11 cellular contexts compared by ENCODE assay signal in the genomic region with DNA sequence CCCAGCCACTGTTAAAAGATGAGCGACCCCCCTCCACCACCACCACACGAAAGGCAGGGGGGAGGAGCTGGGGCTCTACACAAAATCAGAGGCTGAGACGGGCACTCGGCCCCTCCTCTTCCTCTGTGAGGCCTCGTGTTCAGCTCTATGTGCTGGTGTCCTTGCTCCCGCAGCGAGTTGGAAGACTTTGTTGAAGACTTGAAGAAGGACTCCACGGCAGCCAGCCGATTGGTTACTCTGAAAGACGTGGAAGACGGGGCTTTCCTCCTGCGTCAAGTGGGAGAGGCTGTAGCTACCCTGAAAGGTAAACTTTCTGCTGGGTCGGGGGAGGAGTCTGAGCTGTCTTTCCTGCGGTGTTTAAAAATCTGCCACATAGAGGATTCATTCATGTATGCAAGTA.
DNase-seq lines count a peak whose midpoint lies in the region; ATAC-seq and TF ChIP-seq lines count a peak whose summit lies in the region.
"Had no signal": no experiment of that assay in that cellular context is flagged by ENCODE, and none has a peak within 500 bp of the region (broad histone marks: within the 10 kb centered on the region; RNA-seq: fewer than 3 reads in every experiment).

No MANE protein-coding gene starts in this region.

- peaks cover 4% of the 10 kb centered on the region for H3K27me3 Mint-ChIP-seq in activated T-cell treated with anti-CD3 and anti-CD28 coated beads, Interleukin-2, amount 50 U/mL, for 4 hours (ENCODE audit: low read depth)
- peaks cover 10% of the 10 kb centered on the region for H3K27me3 Mint-ChIP-seq in nephron progenitor cell (ENCODE audit: low read depth, poor library complexity)

- peaks cover 12% of the 10 kb centered on the region for H3K4me1 Mint-ChIP-seq in activated T-cell treated with anti-CD3 and anti-CD28 coated beads, Interleukin-2, amount 50 U/mL, for 4 hours (ENCODE audit: low read depth)
- H3K4me1 Mint-ChIP-seq in nephron progenitor cell, result peaks cover 21% of the 10 kb centered on the region

- no peaks in the 10 kb centered on the region for H3K79me2 ChIP-seq in Loucy (ENCODE audit: insufficient read depth, low read length)

- no peaks in the 10 kb centered on the region for H3K4me1 ChIP-seq in Loucy (ENCODE audit: insufficient read depth, low read length, poor library complexity, severe bottlenecking)

- no peaks in the 10 kb centered on the region for H4K20me1 ChIP-seq in Loucy (ENCODE audit: insufficient read depth, low read length, poor library complexity, severe bottlenecking)

- H3K9ac ChIP-seq in Loucy (ENCODE audit: low read depth, low read length, poor library complexity, severe bottlenecking), result no peak overlapping the region

- peak overlapping the region; percentile 67 for H3K4me3 Mint-ChIP-seq in activated T-cell treated with anti-CD3 and anti-CD28 coated beads, Interleukin-2, amount 50 U/mL, for 4 hours
- H3K4me3 Mint-ChIP-seq in nephron progenitor cell, result no peak overlapping the region

- H3K9me3 Mint-ChIP-seq in activated T-cell treated with anti-CD3 and anti-CD28 coated beads, Interleukin-2, amount 50 U/mL, for 4 hours, result no peaks in the 10 kb centered on the region
- peaks cover 3% of the 10 kb centered on the region for H3K9me3 Mint-ChIP-seq in nephron progenitor cell

- no peaks in the 10 kb centered on the region for H3K9me3 ChIP-seq in Loucy (ENCODE audit: insufficient read depth, low read depth, low read length)
- H3K9me3 ChIP-seq: body of pancreas had no signal

- H3K36me3 ChIP-seq in Loucy (ENCODE audit: insufficient read depth, low read length), result no peaks in the 10 kb centered on the region; the same call in 1 of the 2 replicates

- CTCF ChIA-PET in GM10248 (lab: Yijun Ruan, JAX), result interaction anchor here (0.9 to 4.6 kb wide), 16 partner anchors 8 to 1227 kb away, joined by 3 to 95 read pairs (median 4); no protein-coding TSS in a partner anchor

- peak overlapping the region; percentile 84 for H3K27ac Mint-ChIP-seq in nephron progenitor cell

- H3K27me3 ChIP-seq in Loucy (ENCODE audit: insufficient read depth, low read length, poor library complexity, severe bottlenecking), result no peaks in the 10 kb centered on the region
- H3K27me3 ChIP-seq: body of pancreas had no signal

- peak overlapping the region; percentile 33 for H3K4me3 ChIP-seq in Loucy (ENCODE audit: low read length, poor library complexity, severe bottlenecking)
- H3K4me3 ChIP-seq: body of pancreas had no signal

- no peaks in the 10 kb centered on the region for H3K9me2 ChIP-seq in Loucy (replicated peaks; ENCODE audit: low read depth, low read length)

- H2AFZ ChIP-seq in Loucy (ENCODE audit: low read length), result peak overlapping the region; percentile 65

- TF ChIP-seq CTCF in GM10248 (IDR thresholded peaks at IDR 0.05; ENCODE audit: control extremely low read depth, extremely low read depth, low read depth, missing control alignments) (no peak), Loucy (conservative IDR thresholded peaks at IDR 0.05; ENCODE audit: low read length) (no peak), nephron progenitor cell (IDR thresholded peaks at IDR 0.05) (no peak)

- H3K4me2 ChIP-seq in Loucy (ENCODE audit: low read depth, low read length, poor library complexity, severe bottlenecking), result peak overlapping the region; percentile 34

- H3F3A ChIP-seq in Loucy (ENCODE audit: low read depth), result no peaks in the 10 kb centered on the region

- ATAC-seq in activated T-cell treated with anti-CD3 and anti-CD28 coated beads, Interleukin-2, amount 50 U/mL, for 4 hours, result peak; percentile 69 to 72
- no peak for ATAC-seq in HG02678 (IDR thresholded peaks at IDR 0.05; ENCODE audit: unreplicated experiment)
- ATAC-seq: body of pancreas had no signal

- H3K36me3 Mint-ChIP-seq in activated T-cell treated with anti-CD3 and anti-CD28 coated beads, Interleukin-2, amount 50 U/mL, for 4 hours (ENCODE audit: insufficient read depth), result no peaks in the 10 kb centered on the region
- peaks cover 36% of the 10 kb centered on the region for H3K36me3 Mint-ChIP-seq in nephron progenitor cell (ENCODE audit: low read depth)

- DNase-seq in GM10248 (ENCODE audit: extremely low spot score) (peak; percentile 47), nephron progenitor cell (no peak), germinal center (ENCODE audit: low spot score) (no peak), NCI-H2081 treated with DMSO at 0.1 percent for 48 hours (lab: John Stamatoyannopoulos, UW) (no peak), amniotic stem cell (lab: John Stamatoyannopoulos, UW) (no peak)
- peak; percentile 11 for DNase-seq in activated T-cell treated with anti-CD3 and anti-CD28 coated beads, Interleukin-2, amount 50 U/mL, for 4 hours
- DNase-seq: body of pancreas, COR-L47, NCI-H446 treated with DMSO at 0.1 percent for 48 hours had no signal

- POLR2A ChIA-PET in GM10248 (lab: Yijun Ruan, JAX), result no interaction called here

Comparison
In these comparisons a context has a peak if more than half of its experiments do, and no peak if none do; other contexts are left out.
1. DNase-seq: peak in GM10248 (single experiment) and activated T-cell treated with anti-CD3 and anti-CD28 coated beads, Interleukin-2, amount 50 U/mL, for 4 hours (single experiment); none in nephron progenitor cell (single experiment), germinal center (single experiment), NCI-H2081 treated with DMSO at 0.1 percent for 48 hours (single experiment) and amniotic stem cell (single experiment).